Comparison of ENCODE assay signal across 29 cellular contexts in the genomic region with DNA sequence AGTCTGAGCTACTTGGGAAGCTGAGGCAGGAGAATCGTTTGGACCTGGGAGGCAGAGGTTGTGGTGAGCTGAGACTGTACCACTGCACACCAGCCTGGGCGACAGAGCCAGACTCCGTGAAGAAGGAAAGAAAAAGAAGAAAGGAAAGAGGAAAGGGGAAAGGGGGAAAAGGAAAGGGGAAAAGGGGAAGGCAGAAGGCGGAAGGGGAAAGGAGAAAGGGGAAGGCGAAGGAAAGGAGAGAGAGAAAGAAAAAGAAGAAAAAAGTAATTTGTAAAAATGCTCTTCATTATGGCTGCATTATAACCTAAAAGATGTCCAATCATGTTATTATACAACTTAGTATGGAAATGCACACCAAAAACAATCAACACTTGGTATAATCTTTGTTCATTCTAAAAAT.
"Had no signal": no experiment of that assay in that cellular context is flagged by ENCODE, and none has a peak within 500 bp of the region (broad histone marks: within the 10 kb centered on the region; RNA-seq: fewer than 3 reads in every experiment).

No MANE protein-coding gene starts in this region.

- H3K27ac Mint-ChIP-seq: mesothelial cell of epicardium; naive thymus-derived CD8-positive, alpha-beta T cell; T-helper 1 cell treated with Interleukin-12 subunit alpha and Interleukin-12 subunit beta and Interleukin-4 antibody, amounts not matched to agents 30 μg/mL and 1 μg/mL, for 36 hours had no signal

- FAIRE-seq: endometrium, TTC549 had no signal

- H3K36me3 ChIP-seq: ascending aorta, brain microvascular endothelial cell, gastrocnemius medialis, left ventricle myocardium inferior, tibial nerve had no signal

- H3K27me3 Mint-ChIP-seq: activated naive CD8-positive, alpha-beta T cell treated with anti-CD3 and anti-CD28 coated beads for 36 hours; naive thymus-derived CD8-positive, alpha-beta T cell had no signal

- H3K9me3 ChIP-seq: ascending aorta, gastrocnemius medialis, left ventricle myocardium inferior, spleen, tibial nerve had no signal

- H3K4me3 Mint-ChIP-seq: activated naive CD8-positive, alpha-beta T cell treated with anti-CD3 and anti-CD28 coated beads for 36 hours; mesothelial cell of epicardium; neural crest cell; T-helper 1 cell treated with Interleukin-12 subunit alpha and Interleukin-12 subunit beta and Interleukin-4 antibody, amounts not matched to agents 30 μg/mL and 1 μg/mL, for 36 hours had no signal

- ATAC-seq: activated CD4-positive, CD25-positive, alpha-beta regulatory T cell treated with anti-CD3 and anti-CD28 coated beads, Interleukin-2, amount 50 U/mL, for 24 hours; gastrocnemius medialis; naive thymus-derived CD8-positive, alpha-beta T cell; right cardiac atrium had no signal

- DNase-seq: activated CD4-positive, alpha-beta T cell treated with anti-CD3 and anti-CD28 coated beads for 48 hours; activated CD4-positive, alpha-beta T cell treated with anti-CD3 and anti-CD28 coated beads, Interleukin-2, amount 50 U/mL, for 48 hours; activated CD8-positive, alpha-beta memory T cell treated with anti-CD3 and anti-CD28 coated beads for 24 hours; activated effector memory CD4-positive, alpha-beta T cell treated with Interleukin-2 at 50 U/mL for 16 hours; activated naive CD4-positive, alpha-beta T cell treated with Interleukin-2 at 50 U/mL for 16 hours; activated naive CD8-positive, alpha-beta T cell treated with anti-CD3 and anti-CD28 coated beads for 36 hours; brain microvascular endothelial cell; effector CD4-positive, alpha-beta T cell; gastrocnemius medialis; glutamatergic neuron; islet precursor cell; left ventricle myocardium inferior; naive thymus-derived CD8-positive, alpha-beta T cell; right cardiac atrium; spleen; stimulated activated naive CD4-positive, alpha-beta T cell treated with Interleukin-2 at 50 U/mL for 16 hours; SW 1271; T-helper 9 cell had no signal

- H3K27me3 ChIP-seq: ascending aorta, brain microvascular endothelial cell, gastrocnemius medialis, spleen, tibial nerve had no signal

- H2AFZ ChIP-seq: parathyroid adenoma had no signal

- H3K4me1 ChIP-seq: parathyroid adenoma had no signal

- H3K27ac ChIP-seq: ascending aorta, brain microvascular endothelial cell, gastrocnemius medialis, left ventricle myocardium inferior, parathyroid adenoma, spleen, tibial nerve, VCaP had no signal

- H3K9ac ChIP-seq: parathyroid adenoma had no signal

- H3K4me3 ChIP-seq: ascending aorta, gastrocnemius medialis, left ventricle myocardium inferior, lung, spleen had no signal

- H3K9me3 Mint-ChIP-seq: activated naive CD8-positive, alpha-beta T cell treated with anti-CD3 and anti-CD28 coated beads for 36 hours; mesothelial cell of epicardium; naive thymus-derived CD8-positive, alpha-beta T cell; neural crest cell; T-helper 1 cell treated with Interleukin-12 subunit alpha and Interleukin-12 subunit beta and Interleukin-4 antibody, amounts not matched to agents 30 μg/mL and 1 μg/mL, for 36 hours had no signal
